ENCODE assay signal across 8 cellular contexts in genomic region chr6:43274916-43275597, GRCh38. TPM values are rescaled to one million over a fixed set of nuclear protein-coding genes. Genes with fewer than 3 reads are reported as not detected.
DNase-seq lines count a peak whose midpoint lies in the region; ATAC-seq and TF ChIP-seq lines count a peak whose summit lies in the region.

No MANE protein-coding gene starts in this region.

- no peak overlapping the region for H3K23ac ChIP-seq in IMR-90 (ENCODE audit: low read depth, low read length)

- CTCF ChIA-PET in A673 (lab: Charles Lee) (interaction anchor here (0.6 kb wide), 1 partner anchor 11 kb away, joined by 3 read pairs; no protein-coding TSS in a partner anchor), IMR-90 (lab: Yijun Ruan, JAX) (interaction anchor here (0.6 kb wide), 1 partner anchor 205 kb away, joined by 4 read pairs; no protein-coding TSS in a partner anchor), HEK293T (lab: Yijun Ruan, JAX) (no interaction called here)

- H3K14ac ChIP-seq in IMR-90 (replicated peaks; ENCODE audit: low read depth, low read length): no peak overlapping the region

- H4K5ac ChIP-seq in IMR-90 (ENCODE audit: low read depth, low read length): no peak overlapping the region

- no peaks in the 10 kb centered on the region; the same call in 1 of the 2 replicates for H4K20me1 ChIP-seq in IMR-90 (ENCODE audit: insufficient read depth, low read length)

- no peak overlapping the region for H3K18ac ChIP-seq in IMR-90 (ENCODE audit: low read depth, low read length)

- H2BK5ac ChIP-seq in IMR-90 (ENCODE audit: low read depth, low read length, poor library complexity, severe bottlenecking): no peak overlapping the region

- peaks cover 6% of the 10 kb centered on the region; the same call in 1 of the 2 replicates for H3K9me1 ChIP-seq in IMR-90 (ENCODE audit: insufficient read depth, low read length)

- no peak for TF ChIP-seq EP300 in transverse colon (IDR thresholded peaks at IDR 0.05; ENCODE audit: low read depth)

- H2AFZ ChIP-seq in IMR-90 (replicated peaks; ENCODE audit: low read length, poor library complexity): peak overlapping the region; percentile 75

- intact Hi-C loops in A673 (cut with micrococcal nuclease; ENCODE audit: unreplicated experiment) (no loop called here), IMR-90 (cut with micrococcal nuclease) (no loop called here), transverse colon (cut with DNase I; ENCODE audit: low total_unique reads) (no loop called here)

- H3K4me1 Mint-ChIP-seq in activated naive CD8-positive, alpha-beta T cell treated with anti-CD3 and anti-CD28 coated beads, Interleukin-2, amount 50 U/mL, for 24 hours: peaks cover 5% of the 10 kb centered on the region
- H3K4me1 Mint-ChIP-seq in memory B cell: peaks cover 31% of the 10 kb centered on the region

- no peak overlapping the region for H3K9ac ChIP-seq in IMR-90 (ENCODE audit: low read depth, low read length)

- H4K91ac ChIP-seq in IMR-90 (ENCODE audit: insufficient read depth, low read depth, low read length): no peak overlapping the region

- H3K36me3 ChIP-seq in A673 (ENCODE audit: insufficient read depth, low read length, poor library complexity, severe bottlenecking) (no peaks in the 10 kb centered on the region), IMR-90 (ENCODE audit: control insufficient read depth, insufficient read depth, low read length) (no peaks in the 10 kb centered on the region), transverse colon (no peaks in the 10 kb centered on the region)

- H3K27ac ChIP-seq in A673 (ENCODE audit: low read depth, low read length, poor library complexity, severe bottlenecking): no peak overlapping the region
- H3K27ac ChIP-seq in IMR-90 (ENCODE audit: insufficient read depth, low read length): no peak overlapping the region
- H3K27ac ChIP-seq in transverse colon: peak overlapping the region; percentile 85 to 89 (median 87)

- DNase-seq in A673 (ENCODE audit: low spot score): no peak
- no peak for DNase-seq in IMR-90
- peak; percentile 36 for DNase-seq in activated naive CD8-positive, alpha-beta T cell treated with anti-CD3 and anti-CD28 coated beads, Interleukin-2, amount 50 U/mL, for 24 hours
- DNase-seq in memory B cell (ENCODE audit: low spot score in 2 of 2): peak in 1 of 2 donors; percentile 36
- DNase-seq in transverse colon: peak; percentile 82
- DNase-seq in HEK293T (ENCODE audit: extremely low spot score): no peak
- DNase-seq in NK-92 (lab: John Stamatoyannopoulos, UW; ENCODE audit: unreplicated experiment): no peak

- H3K4ac ChIP-seq in IMR-90 (ENCODE audit: low read depth, low read length): no peak overlapping the region

- WGBS in IMR-90 (ENCODE audit: extremely low coverage in 2 of 2, insufficient read length in 1 of 2), 2 experiments: 3% methylated on average over 23 of the region's 65 CpGs; no CpG with 5 or more reads in 1 of the 2 experiments
- WGBS in transverse colon (ENCODE audit: low coverage in 1 of 2), 2 donors: 12% methylated on average over 29 of the region's 65 CpGs; no CpG with 5 or more reads in 1 of the 2 donors

- peak overlapping the region; percentile 46 for H3K4me3 Mint-ChIP-seq in activated naive CD8-positive, alpha-beta T cell treated with anti-CD3 and anti-CD28 coated beads, Interleukin-2, amount 50 U/mL, for 24 hours
- peak overlapping the region; percentile 66 for H3K4me3 Mint-ChIP-seq in memory B cell

- H2AK5ac ChIP-seq in IMR-90 (ENCODE audit: low read depth, low read length): no peak overlapping the region

- ATAC-seq in IMR-90 (ENCODE audit: low read depth) (peak; percentile 44), memory B cell (ENCODE audit: low read depth) (peak; percentile 10), HG03039 (IDR thresholded peaks at IDR 0.05; ENCODE audit: unreplicated experiment) (no peak)
- no peak for ATAC-seq in activated naive CD8-positive, alpha-beta T cell treated with anti-CD3 and anti-CD28 coated beads, Interleukin-2, amount 50 U/mL, for 24 hours

- no peak overlapping the region for H2BK120ac ChIP-seq in IMR-90 (ENCODE audit: low read depth, low read length)

- H2AK9ac ChIP-seq in IMR-90 (replicated peaks; ENCODE audit: low read depth, low read length, poor library complexity): no peak overlapping the region

- no peak overlapping the region for H3K27ac Mint-ChIP-seq in activated naive CD8-positive, alpha-beta T cell treated with anti-CD3 and anti-CD28 coated beads, Interleukin-2, amount 50 U/mL, for 24 hours
- peak overlapping the region; percentile 45 for H3K27ac Mint-ChIP-seq in memory B cell

- H3K27me3 ChIP-seq in A673 (replicated peaks; ENCODE audit: insufficient read depth, low read depth, low read length, poor library complexity) (no peaks in the 10 kb centered on the region), IMR-90 (ENCODE audit: control insufficient read depth, insufficient read depth, low read length) (peaks cover 52% of the 10 kb centered on the region), transverse colon (peaks cover 21% of the 10 kb centered on the region)

- no peak overlapping the region for H4K8ac ChIP-seq in IMR-90 (ENCODE audit: low read depth in 2 of 2, low read length in 2 of 2)

- dilution Hi-C loops in IMR-90 (cut with HindIII; ENCODE audit: low sequenced_read_pairs, unreplicated experiment): no loop called here

- no peak overlapping the region for H2BK15ac ChIP-seq in IMR-90 (ENCODE audit: low read depth, low read length)

- in situ Hi-C loops in IMR-90 (cut with MboI; ENCODE audit: low sequenced_read_pairs): no loop called here
- in situ Hi-C loops in transverse colon (cut with MboI; ENCODE audit: low pct_ligation_motif_present in 1 of 4, low pct_unique_long_range_greater_than_20kb in 1 of 4, low sequenced_read_pairs in 3 of 4): no loop called here

- H3K4me1 ChIP-seq in A673 (ENCODE audit: insufficient read depth, low read length, poor library complexity, severe bottlenecking): peaks cover 5% of the 10 kb centered on the region
- peaks cover 10% of the 10 kb centered on the region for H3K4me1 ChIP-seq in IMR-90 (ENCODE audit: control insufficient read depth, insufficient read depth, low read length)
- peaks cover 41 to 69% (median 61%) of the 10 kb centered on the region in 4 donors for H3K4me1 ChIP-seq in transverse colon

- H3K9me3 ChIP-seq in A673 (ENCODE audit: low read depth, low read length, poor library complexity, severe bottlenecking): no peaks in the 10 kb centered on the region
- H3K9me3 ChIP-seq in IMR-90 (ENCODE audit: control insufficient read depth, insufficient read depth, low read length): no peaks in the 10 kb centered on the region
- H3K9me3 ChIP-seq in transverse colon: no peaks in the 10 kb centered on the region

- H3K4me3 ChIP-seq in A673 (ENCODE audit: low read depth, low read length, poor library complexity, severe bottlenecking) (peak overlapping the region; percentile 45), IMR-90 (ENCODE audit: insufficient read depth, low read depth, low read length) (peak overlapping the region; percentile 32), transverse colon (peak overlapping the region in 3 of 4 donors; percentile 34 to 58 (median 41))

- no peak for TF ChIP-seq CTCF in A673 (conservative IDR thresholded peaks at IDR 0.05; ENCODE audit: low read depth, low read length)
- no peak for TF ChIP-seq CTCF in IMR-90 (conservative IDR thresholded peaks at IDR 0.05; ENCODE audit: low read depth, low read length)
- TF ChIP-seq CTCF in transverse colon (IDR thresholded peaks at IDR 0.05): no peak

- H2BK20ac ChIP-seq in IMR-90 (ENCODE audit: low read depth, low read length): no peak overlapping the region

- TF ChIP-seq POLR2A in IMR-90 (IDR thresholded peaks at IDR 0.05; ENCODE audit: low read depth, low read length) (no peak), transverse colon (IDR thresholded peaks at IDR 0.05) (peak; percentile 35)

- H3K79me1 ChIP-seq in IMR-90 (ENCODE audit: low read depth in 1 of 2, low read length in 2 of 2): no peaks in the 10 kb centered on the region

- peak overlapping the region; percentile 49; the same call in 1 of the 2 replicates for H3K4me2 ChIP-seq in IMR-90 (ENCODE audit: low read depth, low read length)

- no peaks in the 10 kb centered on the region for H3K36me3 Mint-ChIP-seq in activated naive CD8-positive, alpha-beta T cell treated with anti-CD3 and anti-CD28 coated beads, Interleukin-2, amount 50 U/mL, for 24 hours (ENCODE audit: low read depth)
- H3K36me3 Mint-ChIP-seq in memory B cell: peaks cover 2% of the 10 kb centered on the region

- BruUV-seq in A673 (replicated peaks; lab: Mats Ljungman, UMichigan): no TSS peak
- no TSS peak for BruUV-seq in IMR-90 (replicated peaks; lab: Mats Ljungman, UMichigan)

- H3K27me3 Mint-ChIP-seq in activated naive CD8-positive, alpha-beta T cell treated with anti-CD3 and anti-CD28 coated beads, Interleukin-2, amount 50 U/mL, for 24 hours: peaks cover 31% of the 10 kb centered on the region
- H3K27me3 Mint-ChIP-seq in memory B cell: peaks cover 28% of the 10 kb centered on the region

- POLR2A ChIA-PET in A673 (lab: Charles Lee; ENCODE audit: low non-redundant PET): no interaction called here
- POLR2A ChIA-PET in IMR-90 (lab: Charles Lee; ENCODE audit: unreplicated experiment): no interaction called here
- POLR2A ChIA-PET in HEK293T (lab: Yijun Ruan, JAX): no interaction called here

- TF ChIP-seq RAD21 in IMR-90 (IDR thresholded peaks at IDR 0.05; ENCODE audit: low read length): no peak

- H3K56ac ChIP-seq in IMR-90 (ENCODE audit: extremely low read depth, insufficient read depth, low read length): no peak overlapping the region

- H3K9me3 Mint-ChIP-seq in activated naive CD8-positive, alpha-beta T cell treated with anti-CD3 and anti-CD28 coated beads, Interleukin-2, amount 50 U/mL, for 24 hours: no peaks in the 10 kb centered on the region
- H3K9me3 Mint-ChIP-seq in memory B cell: no peaks in the 10 kb centered on the region

RNA-seq across cellular contexts. Expression of gene SLC22A7, which starts 23.0 kb away (rescaled TPM):
- total RNA-seq in A673 (2021) (not detected in 2 replicates), IMR-90 (2012; rRNA removed) (not detected in 2 replicates), transverse colon (not detected)
- not detected in 2 replicates for polyA plus RNA-seq in IMR-90 (2012; rRNA removed)
- not detected in 2 replicates for polyA plus RNA-seq in IMR-90 (2012; cell fraction: cytosol; rRNA removed)
- polyA plus RNA-seq in IMR-90 (2012; cell fraction: nucleus; rRNA removed; ENCODE audit: low replicate concordance): not detected in 2 replicates

RNA-seq across cellular contexts. Expression of gene TTBK1, which starts 31.8 kb away (rescaled TPM):
- total RNA-seq in A673 (2021) (not detected in 2 replicates), IMR-90 (2012; rRNA removed) (under 0.01 TPM in 1 of 2 replicates, not detected in the other), transverse colon (1 to 10 TPM in 1 of 4 donors, under 1 TPM in 3; 0.20 to 1.1 (median 0.36) TPM)
- 0.01 and 0.02 TPM in 2 replicates for polyA plus RNA-seq in IMR-90 (2012; rRNA removed)
- polyA plus RNA-seq in IMR-90 (2012; cell fraction: cytosol; rRNA removed): 0.02 and 0.03 TPM in 2 replicates
- polyA plus RNA-seq in IMR-90 (2012; cell fraction: nucleus; rRNA removed; ENCODE audit: low replicate concordance): 0.10 and 0.13 TPM in 2 replicates

RNA-seq across cellular contexts. Expression of gene CRIP3, which starts 33.6 kb away (rescaled TPM):
- total RNA-seq in A673 (2021): 2.4 TPM in 2 replicates
- total RNA-seq in IMR-90 (2012; rRNA removed): not detected in 2 replicates
- not detected in 2 replicates for polyA plus RNA-seq in IMR-90 (2012; rRNA removed)
- polyA plus RNA-seq in IMR-90 (2012; cell fraction: cytosol; rRNA removed): not detected in 2 replicates
- 0.13 and 0.55 TPM in 2 replicates for polyA plus RNA-seq in IMR-90 (2012; cell fraction: nucleus; rRNA removed; ENCODE audit: low replicate concordance)
- total RNA-seq in transverse colon: 1 to 10 TPM in 1 of 4 donors, under 1 TPM in 1, not detected in 2; 0.82 to 1.4 TPM

RNA-seq across cellular contexts. Expression of gene DNPH1, which starts 45.8 kb away (rescaled TPM):
- total RNA-seq in A673 (2021) (55.1 and 69.4 TPM in 2 replicates), IMR-90 (2012; rRNA removed) (19.0 and 22.8 TPM in 2 replicates), transverse colon (100 to 1,000 TPM in 3 of 4 donors, 10 to 100 TPM in 1; 16.1 to 367 (median 128) TPM)
- 47.8 and 58.0 TPM in 2 replicates for polyA plus RNA-seq in IMR-90 (2012; rRNA removed)
- 192 and 227 TPM in 2 replicates for polyA plus RNA-seq in IMR-90 (2012; cell fraction: cytosol; rRNA removed)
- polyA plus RNA-seq in IMR-90 (2012; cell fraction: nucleus; rRNA removed; ENCODE audit: low replicate concordance): 42.4 and 83.8 TPM in 2 replicates

Comparison
In these comparisons a context has a peak if more than half of its experiments do, and no peak if none do; other contexts are left out.
1. DNase-seq: peak in activated naive CD8-positive, alpha-beta T cell treated with anti-CD3 and anti-CD28 coated beads, Interleukin-2, amount 50 U/mL, for 24 hours (single experiment) and transverse colon (single experiment); none in A673 (single experiment), IMR-90 (single experiment), HEK293T (single experiment) and NK-92 (single experiment).
2. H3K27ac ChIP-seq: peak in transverse colon (4 of 4); none in A673 (single experiment) and IMR-90 (single experiment).
3. ATAC-seq: peak in IMR-90 (single experiment) and memory B cell (single experiment); none in activated naive CD8-positive, alpha-beta T cell treated with anti-CD3 and anti-CD28 coated beads, Interleukin-2, amount 50 U/mL, for 24 hours (single experiment) and HG03039 (single experiment).
4. Peak in every context shown above with its lines, with median percentiles within 50 percentile points of each other: H3K4me3 ChIP-seq.